Comparison of ENCODE assay signal across 8 cellular contexts in genomic region chr12:124518051-124518932, GRCh38. TPM values are rescaled to one million over a fixed set of nuclear protein-coding genes. Genes with fewer than 3 reads are reported as not detected.
DNase-seq lines count a peak whose midpoint lies in the region; ATAC-seq, FAIRE-seq and TF ChIP-seq lines count a peak whose summit lies in the region.

No MANE protein-coding gene starts in this region.

- H2AK5ac ChIP-seq in mesendoderm (ENCODE audit: low read length): no peak overlapping the region

- H3K4me3 Mint-ChIP-seq in type B pancreatic cell: peak overlapping the region; percentile 82

- H3K27me3 ChIP-seq in mesendoderm (ENCODE audit: insufficient read depth, low read length, poor library complexity): no peaks in the 10 kb centered on the region

- peak; percentile 95 for FAIRE-seq in endometrium (lab: Jason Lieb, UNC)

- no peak overlapping the region for H3K4ac ChIP-seq in mesendoderm (ENCODE audit: low read depth, low read length)

- DNase-seq in AG08396 (ENCODE audit: low spot score) (peak; percentile 95), RPMI7951 (ENCODE audit: low read depth) (peak; percentile 98), mesendoderm (peak; percentile 63), type B pancreatic cell (ENCODE audit: extremely low spot score, unreplicated experiment) (peak; percentile 90), GM19240 (ENCODE audit: insufficient read length, low spot score) (no peak)

- no peaks in the 10 kb centered on the region for H3K9me3 Mint-ChIP-seq in type B pancreatic cell

- H3K27me3 Mint-ChIP-seq in type B pancreatic cell: no peaks in the 10 kb centered on the region

- H2BK15ac ChIP-seq in mesendoderm (replicated peaks; ENCODE audit: low read depth): no peak overlapping the region

- peaks cover 76% of the 10 kb centered on the region for H3K79me2 ChIP-seq in mesendoderm (ENCODE audit: control insufficient read depth, insufficient read depth, low read length)

- H3K9ac ChIP-seq in mesendoderm (ENCODE audit: low read length): peak overlapping the region; percentile 19

- no peak for TF ChIP-seq CTCF in type B pancreatic cell (conservative IDR thresholded peaks at IDR 0.05)

- H3K79me1 ChIP-seq in mesendoderm (ENCODE audit: low read length): peaks cover 27% of the 10 kb centered on the region

- H3K56ac ChIP-seq in mesendoderm (ENCODE audit: low read length): no peak overlapping the region

- H4K8ac ChIP-seq in mesendoderm (ENCODE audit: low read depth, low read length): no peak overlapping the region

- H3K4me1 ChIP-seq in mesendoderm (ENCODE audit: control insufficient read depth, low read depth, low read length): peaks cover 5% of the 10 kb centered on the region

- H3K4me1 Mint-ChIP-seq in type B pancreatic cell (ENCODE audit: unreplicated experiment): peaks cover 45% of the 10 kb centered on the region

- TF ChIP-seq EP300 in Ishikawa (IDR thresholded peaks at IDR 0.05; ENCODE audit: borderline replicate concordance): no peak

- WGBS in mesendoderm (ENCODE audit: extremely low coverage, insufficient coverage, low lambda C conversion rate): no CpG with 5 or more reads among the region's 51 CpGs

- H2BK120ac ChIP-seq in mesendoderm (ENCODE audit: low read depth, low read length): no peak overlapping the region

- H3K36me3 Mint-ChIP-seq in type B pancreatic cell: peaks cover 7% of the 10 kb centered on the region

- peaks cover 1% of the 10 kb centered on the region for H3K36me3 ChIP-seq in mesendoderm (ENCODE audit: control insufficient read depth, insufficient read depth, low read length)

- no peak overlapping the region for H4K5ac ChIP-seq in mesendoderm (ENCODE audit: low read length)

- H3K18ac ChIP-seq in mesendoderm (ENCODE audit: low read length): no peak overlapping the region

- no peak overlapping the region for H3K23ac ChIP-seq in mesendoderm (ENCODE audit: low read length)

- no peak overlapping the region for H3K4me2 ChIP-seq in mesendoderm (ENCODE audit: low read length)

- no peak for TF ChIP-seq RAD21 in Ishikawa (IDR thresholded peaks at IDR 0.05; ENCODE audit: low read depth)

- ATAC-seq in HG02571 (IDR thresholded peaks at IDR 0.05; ENCODE audit: unreplicated experiment): no peak

- H3K27ac Mint-ChIP-seq in type B pancreatic cell: peak overlapping the region; percentile 93

- no peak overlapping the region for H2BK5ac ChIP-seq in mesendoderm (ENCODE audit: low read length)

- no peak overlapping the region for H3K4me3 ChIP-seq in mesendoderm (ENCODE audit: low read length)

- peak overlapping the region; percentile 62 for H3K27ac ChIP-seq in mesendoderm (ENCODE audit: low read depth, low read length)

TF ChIP-seq in Ishikawa, 13 proteins besides CTCF, POLR2A, EP300 and RAD21:
- TF ChIP-seq, protein P1, sequence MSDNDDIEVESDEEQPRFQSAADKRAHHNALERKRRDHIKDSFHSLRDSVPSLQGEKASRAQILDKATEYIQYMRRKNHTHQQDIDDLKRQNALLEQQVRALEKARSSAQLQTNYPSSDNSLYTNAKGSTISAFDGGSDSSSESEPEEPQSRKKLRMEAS (IDR thresholded peaks at IDR 0.05): peak; percentile 57
- no peak; the same call in 1 of the 2 replicates for TF ChIP-seq ZBTB7A (IDR thresholded peaks at IDR 0.05; ENCODE audit: low read depth)
- peak; percentile 71 for TF ChIP-seq FOXM1 (IDR thresholded peaks at IDR 0.05; ENCODE audit: borderline replicate concordance, low read depth)
- TF ChIP-seq NFIC (IDR thresholded peaks at IDR 0.05): peak; percentile 77
- TF ChIP-seq CEBPB (IDR thresholded peaks at IDR 0.05): peak; percentile 46; the same call in 1 of the 2 replicates
- TF ChIP-seq, protein P2, sequence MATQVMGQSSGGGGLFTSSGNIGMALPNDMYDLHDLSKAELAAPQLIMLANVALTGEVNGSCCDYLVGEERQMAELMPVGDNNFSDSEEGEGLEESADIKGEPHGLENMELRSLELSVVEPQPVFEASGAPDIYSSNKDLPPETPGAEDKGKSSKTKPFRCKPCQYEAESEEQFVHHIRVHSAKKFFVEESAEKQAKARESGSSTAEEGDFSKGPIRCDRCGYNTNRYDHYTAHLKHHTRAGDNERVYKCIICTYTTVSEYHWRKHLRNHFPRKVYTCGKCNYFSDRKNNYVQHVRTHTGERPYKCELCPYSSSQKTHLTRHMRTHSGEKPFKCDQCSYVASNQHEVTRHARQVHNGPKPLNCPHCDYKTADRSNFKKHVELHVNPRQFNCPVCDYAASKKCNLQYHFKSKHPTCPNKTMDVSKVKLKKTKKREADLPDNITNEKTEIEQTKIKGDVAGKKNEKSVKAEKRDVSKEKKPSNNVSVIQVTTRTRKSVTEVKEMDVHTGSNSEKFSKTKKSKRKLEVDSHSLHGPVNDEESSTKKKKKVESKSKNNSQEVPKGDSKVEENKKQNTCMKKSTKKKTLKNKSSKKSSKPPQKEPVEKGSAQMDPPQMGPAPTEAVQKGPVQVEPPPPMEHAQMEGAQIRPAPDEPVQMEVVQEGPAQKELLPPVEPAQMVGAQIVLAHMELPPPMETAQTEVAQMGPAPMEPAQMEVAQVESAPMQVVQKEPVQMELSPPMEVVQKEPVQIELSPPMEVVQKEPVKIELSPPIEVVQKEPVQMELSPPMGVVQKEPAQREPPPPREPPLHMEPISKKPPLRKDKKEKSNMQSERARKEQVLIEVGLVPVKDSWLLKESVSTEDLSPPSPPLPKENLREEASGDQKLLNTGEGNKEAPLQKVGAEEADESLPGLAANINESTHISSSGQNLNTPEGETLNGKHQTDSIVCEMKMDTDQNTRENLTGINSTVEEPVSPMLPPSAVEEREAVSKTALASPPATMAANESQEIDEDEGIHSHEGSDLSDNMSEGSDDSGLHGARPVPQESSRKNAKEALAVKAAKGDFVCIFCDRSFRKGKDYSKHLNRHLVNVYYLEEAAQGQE (IDR thresholded peaks at IDR 0.05; ENCODE audit: low read depth): no peak
- no peak for TF ChIP-seq YY1 (IDR thresholded peaks at IDR 0.05; ENCODE audit: low read depth)
- 0 out of 2 replicates have a peak, but pooled peaks have one; percentile 38 for TF ChIP-seq TAF1 (IDR thresholded peaks at IDR 0.05; ENCODE audit: low read depth)
- TF ChIP-seq TCF12 (IDR thresholded peaks at IDR 0.05; ENCODE audit: low read depth): no peak
- TF ChIP-seq TEAD4 (IDR thresholded peaks at IDR 0.05): peak; percentile 31; the same call in 1 of the 2 replicates
- TF ChIP-seq EGR1 (IDR thresholded peaks at IDR 0.05): no peak
- TF ChIP-seq CREB1 (IDR thresholded peaks at IDR 0.05; ENCODE audit: low read depth): no peak
- TF ChIP-seq USF1 (IDR thresholded peaks at IDR 0.05): peak; percentile 74

RNA-seq across cellular contexts. Expression of gene NCOR2, which starts 49.1 kb away (rescaled TPM):
- 8.7 and 12.2 TPM in 2 replicates for total RNA-seq in RPMI7951 (2014; rRNA removed; shearing (Covaris generic))
- polyA plus RNA-seq in mesendoderm (2013, experiment 1 of 2): 129 TPM
- 129 TPM for polyA plus RNA-seq in mesendoderm (2013, experiment 2 of 2)
- total RNA-seq in type B pancreatic cell (ENCODE audit: low replicate concordance): 219 and 227 TPM in 2 replicates

Comparison
In these comparisons a context has a peak if more than half of its experiments do, and no peak if none do; other contexts are left out.
1. RNA of gene NCOR2, which starts 49.1 kb away (total RNA-seq): 219 to 227 TPM in type B pancreatic cell; 8.7 to 12.2 TPM in RPMI7951; every median in the first group is over 10 times any median in the second.